ENCODE assay signal across 19 cellular contexts in genomic region chr3:138688871-138689299, GRCh38.
A peak's percentile ranks its signal among the peaks of the same experiment; 100 is the strongest.
DNase-seq lines count a peak whose midpoint lies in the region; ATAC-seq and TF ChIP-seq lines count a peak whose summit lies in the region.
"Had no signal": no experiment of that assay in that cellular context is flagged by ENCODE, and none has a peak within 500 bp of the region (broad histone marks: within the 10 kb centered on the region; RNA-seq: fewer than 3 reads in every experiment).

No MANE protein-coding gene starts in this region.

- in situ Hi-C loops in ACHN (cut with HindIII; ENCODE audit: low pct_ligation_motif_present, low pct_unique_long_range_greater_than_20kb, low sequenced_read_pairs) (no loop called here), GM13977 (cut with MboI; ENCODE audit: low pct_unique_long_range_greater_than_20kb, low sequenced_read_pairs, unreplicated experiment) (no loop called here)

- peak; percentile 16 for DNase-seq in ACHN
- no peak for DNase-seq in GM13977 (ENCODE audit: low spot score)
- peak; percentile 37 for DNase-seq in kidney tubule cell (ENCODE audit: low spot score)
- no peak for DNase-seq in pons (ENCODE audit: low spot score)
- DNase-seq in NCI-H2029 (lab: John Stamatoyannopoulos, UW) = no peak
- DNase-seq: activated CD4-positive, alpha-beta T cell treated with anti-CD3 and anti-CD28 coated beads for 4 hours; activated naive CD4-positive, alpha-beta T cell treated with anti-CD3 and anti-CD28 coated beads, Interleukin-2, amount 10 ng/mL, durations not matched to agents 7 days and 5 days; activated T-cell treated with anti-CD3 and anti-CD28 coated beads for 4 hours; GF-D8; mammary epithelial cell; NCI-H1092; SJCRH30; T-helper 9 cell had no signal

- H3K4me2 ChIP-seq in OCI-LY3 (ENCODE audit: low read length) = peak overlapping the region; percentile 33

- H3K9ac ChIP-seq in OCI-LY3 (ENCODE audit: low read length) = no peak overlapping the region

- H3K4me3 ChIP-seq in OCI-LY3 (ENCODE audit: low read length) = no peak overlapping the region
- H3K4me3 ChIP-seq: gastroesophageal sphincter, SJCRH30 had no signal

- no peak for ATAC-seq in HG02610 (IDR thresholded peaks at IDR 0.05; ENCODE audit: unreplicated experiment)
- ATAC-seq in HG02970 (IDR thresholded peaks at IDR 0.05; ENCODE audit: low FRiP score, unreplicated experiment) = no peak
- ATAC-seq: gastroesophageal sphincter had no signal

- peaks cover 5% of the 10 kb centered on the region for H3K36me3 ChIP-seq in OCI-LY3 (replicated peaks; ENCODE audit: low read depth, low read length)
- H3K36me3 ChIP-seq: SJCRH30 had no signal

- TF ChIP-seq CTCF in GM13977 (IDR thresholded peaks at IDR 0.05; ENCODE audit: extremely low read depth, insufficient read depth, missing control alignments) (peak; percentile 12), OCI-LY3 (IDR thresholded peaks at IDR 0.05; ENCODE audit: low read depth, low read length) (peak; percentile 48)

- H3K4me1 ChIP-seq in OCI-LY3 (ENCODE audit: low read length) = peaks cover 64% of the 10 kb centered on the region
- H3K4me1 ChIP-seq: gastroesophageal sphincter had no signal

- no peaks in the 10 kb centered on the region for H4K20me1 ChIP-seq in OCI-LY3 (ENCODE audit: insufficient read depth, low read length)

- H3K27me3 ChIP-seq in OCI-LY3 (ENCODE audit: low read depth, low read length) = no peaks in the 10 kb centered on the region
- H3K27me3 ChIP-seq: gastroesophageal sphincter, SJCRH30 had no signal

- H3K27ac ChIP-seq in OCI-LY3 (ENCODE audit: low read length) = no peak overlapping the region
- H3K27ac ChIP-seq: epithelial cell of prostate, gastroesophageal sphincter, SJCRH30 had no signal

- H3K79me2 ChIP-seq in OCI-LY3 (ENCODE audit: low read length) = no peaks in the 10 kb centered on the region

- H3K9me3 ChIP-seq in OCI-LY3 (ENCODE audit: insufficient read depth, low read length) = no peaks in the 10 kb centered on the region
- H3K9me3 ChIP-seq: Caco-2, gastroesophageal sphincter, SJCRH30 had no signal

- no peak overlapping the region for H2AFZ ChIP-seq in OCI-LY3 (ENCODE audit: low read depth, low read length)

Comparison
In these comparisons a context has a peak if more than half of its experiments do, and no peak if none do; other contexts are left out.
1. DNase-seq: peak in ACHN (single experiment) and kidney tubule cell (single experiment); none in GM13977 (single experiment), pons (single experiment) and NCI-H2029 (single experiment).